ENCODE assay signal across 17 cellular contexts in genomic region chr15:42508263-42508690, GRCh38. TPM values are rescaled to one million over a fixed set of nuclear protein-coding genes. Genes with fewer than 3 reads are reported as not detected.
DNase-seq lines count a peak whose midpoint lies in the region; ATAC-seq and TF ChIP-seq lines count a peak whose summit lies in the region.
"Had no signal": no experiment of that assay in that cellular context is flagged by ENCODE, and none has a peak within 500 bp of the region (broad histone marks: within the 10 kb centered on the region; RNA-seq: fewer than 3 reads in every experiment).

No MANE protein-coding gene starts in this region.

- no peak for TF ChIP-seq EP300 in esophagus muscularis mucosa (IDR thresholded peaks at IDR 0.05)

- H3K27me3 ChIP-seq in esophagus muscularis mucosa (no peaks in the 10 kb centered on the region), upper lobe of right lung (no peaks in the 10 kb centered on the region), SJCRH30 (no peaks in the 10 kb centered on the region)
- H3K27me3 ChIP-seq: suprapubic skin had no signal

- H3K27ac ChIP-seq in esophagus muscularis mucosa (replicated peaks in 1 of 4), result peak overlapping the region in 3 of 4 donors; percentile 2 to 37 (median 33)
- H3K27ac ChIP-seq in upper lobe of right lung, result peak overlapping the region; percentile 60
- H3K27ac ChIP-seq in SJCRH30, result no peak overlapping the region
- H3K27ac ChIP-seq: PC-9, suprapubic skin had no signal

- in situ Hi-C loops in SK-MEL-5 (cut with HindIII; ENCODE audit: low pct_unique_long_range_greater_than_20kb, low sequenced_read_pairs), result no loop called here

- no peak for TF ChIP-seq POLR2A in esophagus muscularis mucosa (IDR thresholded peaks at IDR 0.05; ENCODE audit: low read depth)

- H3K9me3 ChIP-seq in esophagus muscularis mucosa, result no peaks in the 10 kb centered on the region
- H3K9me3 ChIP-seq in upper lobe of right lung, result no peaks in the 10 kb centered on the region
- no peaks in the 10 kb centered on the region for H3K9me3 ChIP-seq in SJCRH30 (replicated peaks)
- H3K9me3 ChIP-seq: suprapubic skin had no signal

- 60% methylated on average over 9 of the region's 9 CpGs for WGBS in esophagus muscularis mucosa

- intact Hi-C loops in esophagus muscularis mucosa (cut with DNase I), result no loop called here
- intact Hi-C loops in upper lobe of right lung (cut with DNase I), result no loop called here

- H3K36me3 ChIP-seq in esophagus muscularis mucosa, result peaks cover 0 to 8% (median 3%) of the 10 kb centered on the region in 4 donors
- H3K36me3 ChIP-seq in upper lobe of right lung, result peaks cover 10% of the 10 kb centered on the region
- H3K36me3 ChIP-seq in SJCRH30, result no peaks in the 10 kb centered on the region

- peaks cover 24 to 42% (median 34%) of the 10 kb centered on the region in 4 donors for H3K4me1 ChIP-seq in esophagus muscularis mucosa
- H3K4me1 ChIP-seq in upper lobe of right lung, result peaks cover 41% of the 10 kb centered on the region
- H3K4me1 ChIP-seq in SJCRH30, result no peaks in the 10 kb centered on the region

- no peak overlapping the region for H3K4me3 ChIP-seq in esophagus muscularis mucosa
- H3K4me3 ChIP-seq in upper lobe of right lung, result no peak overlapping the region
- H3K4me3 ChIP-seq in SJCRH30, result no peak overlapping the region
- H3K4me3 ChIP-seq: GM12878, PC-9, suprapubic skin had no signal

- DNase-seq in SK-MEL-5 (ENCODE audit: low read depth, low spot score) (peak; percentile 6), esophagus muscularis mucosa (ENCODE audit: extremely low spot score) (no peak), left lobe of liver (ENCODE audit: low spot score) (no peak), upper lobe of right lung (no peak), SJCRH30 (no peak), KG1 (lab: John Stamatoyannopoulos, UW) (no peak)
- DNase-seq in stimulated activated naive CD4-positive, alpha-beta T cell (lab: John Stamatoyannopoulos, UW), result no peak
- DNase-seq: activated CD4-positive, alpha-beta T cell treated with anti-CD3 and anti-CD28 coated beads, Interleukin-2, amount 10 ng/mL, durations not matched to agents 24 days and 14 days; activated T-cell treated with anti-CD3 and anti-CD28 coated beads, Interleukin-2, amount 50 U/mL, for 1 hour; CD4-positive, CD25-positive, alpha-beta regulatory T cell; NCI-H187; NCI-H524; nucleus accumbens; T-helper 1 cell had no signal

- peak; percentile 65 for ATAC-seq in left lobe of liver
- peak; percentile 42 for ATAC-seq in upper lobe of right lung
- ATAC-seq: GM12878 had no signal

- peak in 1 of 3 experiments; percentile 5 for TF ChIP-seq CTCF in esophagus muscularis mucosa (IDR thresholded peaks at IDR 0.05)
- no peak for TF ChIP-seq CTCF in upper lobe of right lung (IDR thresholded peaks at IDR 0.05)

RNA-seq across cellular contexts. Expression of gene SNAP23, which starts 12.8 kb away (rescaled TPM):
- total RNA-seq in SK-MEL-5 (2014; rRNA removed; shearing (Covaris generic)), result 62.8 and 68.8 TPM in 2 replicates
- polyA plus RNA-seq in SK-MEL-5 (2015; cell fraction: cytosol; rRNA removed), result 60.6 and 62.5 TPM in 2 replicates
- 63.8 and 76.9 TPM in 2 replicates for polyA plus RNA-seq in SK-MEL-5 (2015; cell fraction: nucleus; rRNA removed)
- total RNA-seq in esophagus muscularis mucosa (10 to 100 TPM; 48.6 to 76.2 (median 55.1) TPM), left lobe of liver (23.4 TPM), upper lobe of right lung (81.9 TPM)
- total RNA-seq in SJCRH30 (2014; rRNA removed; shearing (Covaris generic)), result 52.6 and 60.7 TPM in 2 replicates

RNA-seq across cellular contexts. Expression of gene ZNF106, which starts 17.3 kb away (rescaled TPM):
- total RNA-seq in SK-MEL-5 (2014; rRNA removed; shearing (Covaris generic)), result 173 and 184 TPM in 2 replicates
- polyA plus RNA-seq in SK-MEL-5 (2015; cell fraction: cytosol; rRNA removed), result 65.9 and 94.7 TPM in 2 replicates
- polyA plus RNA-seq in SK-MEL-5 (2015; cell fraction: nucleus; rRNA removed), result 31.5 and 38.4 TPM in 2 replicates
- total RNA-seq in esophagus muscularis mucosa (100 to 1,000 TPM; 312 to 568 (median 428) TPM), left lobe of liver (20.2 TPM), upper lobe of right lung (118 TPM)
- total RNA-seq in SJCRH30 (2014; rRNA removed; shearing (Covaris generic)), result 84.6 and 86.2 TPM in 2 replicates

RNA-seq across cellular contexts. Expression of gene LRRC57, which starts 40.3 kb away (rescaled TPM):
- total RNA-seq in SK-MEL-5 (2014; rRNA removed; shearing (Covaris generic)), result 11.3 and 12.5 TPM in 2 replicates
- polyA plus RNA-seq in SK-MEL-5 (2015; cell fraction: cytosol; rRNA removed), result 15.8 and 16.8 TPM in 2 replicates
- 14.0 and 18.1 TPM in 2 replicates for polyA plus RNA-seq in SK-MEL-5 (2015; cell fraction: nucleus; rRNA removed)
- total RNA-seq in esophagus muscularis mucosa (10 to 100 TPM; 12.8 to 20.1 (median 17.3) TPM), left lobe of liver (8.4 TPM), upper lobe of right lung (25.9 TPM)
- 23.8 and 26.4 TPM in 2 replicates for total RNA-seq in SJCRH30 (2014; rRNA removed; shearing (Covaris generic))

RNA-seq across cellular contexts. Expression of gene HAUS2, which starts 40.4 kb away (rescaled TPM):
- total RNA-seq in SK-MEL-5 (2014; rRNA removed; shearing (Covaris generic)), result 36.2 and 42.0 TPM in 2 replicates
- 29.1 and 33.0 TPM in 2 replicates for polyA plus RNA-seq in SK-MEL-5 (2015; cell fraction: cytosol; rRNA removed)
- 8.8 and 17.1 TPM in 2 replicates for polyA plus RNA-seq in SK-MEL-5 (2015; cell fraction: nucleus; rRNA removed)
- total RNA-seq in esophagus muscularis mucosa, result 10 to 100 TPM; 13.2 to 28.2 (median 16.0) TPM
- 4.8 TPM for total RNA-seq in left lobe of liver
- 17.1 TPM for total RNA-seq in upper lobe of right lung
- 54.7 and 59.2 TPM in 2 replicates for total RNA-seq in SJCRH30 (2014; rRNA removed; shearing (Covaris generic))
